1 cellular context compared by ENCODE assay signal in the genomic region with DNA sequence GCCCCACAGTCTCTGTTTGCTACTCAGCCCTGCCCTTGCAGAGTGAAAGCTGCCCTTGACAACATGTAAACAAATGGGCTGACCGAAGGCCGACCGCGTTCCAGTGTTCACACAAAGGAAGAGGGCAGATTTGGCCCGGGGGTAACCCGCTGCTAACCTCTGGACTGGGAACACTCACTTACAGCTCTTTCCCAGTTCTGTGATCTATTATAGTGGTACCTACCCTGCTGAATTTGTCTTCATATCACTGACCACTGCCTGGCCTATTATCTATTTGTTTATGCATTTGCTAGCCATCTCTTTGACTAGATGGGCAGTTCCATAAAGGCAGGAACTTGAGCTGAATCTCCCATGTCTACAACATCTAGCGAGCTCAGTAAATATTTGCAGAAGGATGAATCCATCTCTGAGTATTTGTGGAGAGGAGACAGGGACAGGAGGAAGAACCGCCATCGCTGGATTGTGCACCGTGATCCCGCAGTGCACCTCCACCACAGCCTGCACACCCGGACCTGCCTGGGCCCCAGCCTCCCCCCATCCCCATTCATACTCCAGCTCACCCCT.
TF ChIP-seq lines count a peak whose summit lies in the region.

No MANE protein-coding gene starts in this region.

TF ChIP-seq in HepG2, 621 proteins besides CTCF, POLR2A, EP300 and RAD21 (continued from another document and continues in another):
- TF ChIP-seq ZNF512B (CRISPR knock-in tag; IDR thresholded peaks at IDR 0.05; ENCODE audit: borderline replicate concordance) (no peak), SRF (IDR thresholded peaks at IDR 0.05; ENCODE audit: low read depth, low read length) (no peak), FOXO1 (CRISPR knock-in tag; IDR thresholded peaks at IDR 0.05) (peak; percentile 83), FOXA3 (CRISPR knock-in tag; IDR thresholded peaks at IDR 0.05) (peak; percentile 72), CEBPB (IDR thresholded peaks at IDR 0.05; ENCODE audit: borderline replicate concordance, low read depth, low read length) (no peak), ZMYM4 (CRISPR knock-in tag; IDR thresholded peaks at IDR 0.05) (no peak), NFATC3 (CRISPR knock-in tag; IDR thresholded peaks at IDR 0.05) (no peak), FOXP4 (CRISPR knock-in tag; IDR thresholded peaks at IDR 0.05) (peak; percentile 91), REPIN1 (CRISPR knock-in tag; IDR thresholded peaks at IDR 0.05; ENCODE audit: borderline replicate concordance, low read depth) (no peak), BORCS8-MEF2B (CRISPR knock-in tag; IDR thresholded peaks at IDR 0.05) (no peak), ZFP82 (CRISPR knock-in tag; IDR thresholded peaks at IDR 0.05; ENCODE audit: borderline replicate concordance) (no peak), ONECUT2 (CRISPR knock-in tag; IDR thresholded peaks at IDR 0.05) (no peak; the same call in 1 of the 2 replicates), HNF1B (CRISPR knock-in tag; IDR thresholded peaks at IDR 0.05) (peak; percentile 27; the same call in 1 of the 2 replicates), ZNF672 (CRISPR knock-in tag; IDR thresholded peaks at IDR 0.05) (no peak), ZNF558 (CRISPR knock-in tag; IDR thresholded peaks at IDR 0.05; ENCODE audit: borderline replicate concordance) (no peak), MAFK (conservative IDR thresholded peaks at IDR 0.05 in 1 of 2, IDR thresholded peaks at IDR 0.05 in 1 of 2; ENCODE audit: low read length in 2 of 2) (no peak), RFX5 (IDR thresholded peaks at IDR 0.05; ENCODE audit: low read depth, low read length) (no peak), HDAC6 (IDR thresholded peaks at IDR 0.05; ENCODE audit: low read depth, low read length) (no peak), FOXK1 (CRISPR knock-in tag; IDR thresholded peaks at IDR 0.05; ENCODE audit: borderline replicate concordance, low read depth) (peak; percentile 64; the same call in 1 of the 2 replicates), FLYWCH1 (CRISPR knock-in tag; IDR thresholded peaks at IDR 0.05) (no peak), YY1 (IDR thresholded peaks at IDR 0.05; ENCODE audit: insufficient read depth, insufficient replicate concordance, low read depth, low read length) (peak; percentile 72), MEIS2 (CRISPR knock-in tag; IDR thresholded peaks at IDR 0.05) (no peak), SCMH1 (CRISPR knock-in tag; IDR thresholded peaks at IDR 0.05; ENCODE audit: borderline replicate concordance) (no peak), DR1 (CRISPR knock-in tag; IDR thresholded peaks at IDR 0.05) (no peak), ZNF275 (CRISPR knock-in tag; IDR thresholded peaks at IDR 0.05; ENCODE audit: borderline replicate concordance) (no peak), SRSF9 (IDR thresholded peaks at IDR 0.05; ENCODE audit: borderline replicate concordance, insufficient read depth, low read depth, low read length, poor library complexity, severe bottlenecking) (no peak), TBX2 (CRISPR knock-in tag; IDR thresholded peaks at IDR 0.05; ENCODE audit: borderline replicate concordance) (no peak; the same call in 1 of the 2 replicates), ZNF550 (CRISPR knock-in tag; IDR thresholded peaks at IDR 0.05; ENCODE audit: borderline replicate concordance) (no peak), ZNF33A (CRISPR knock-in tag; IDR thresholded peaks at IDR 0.05; ENCODE audit: borderline replicate concordance) (no peak), ZNF878 (CRISPR knock-in tag; IDR thresholded peaks at IDR 0.05) (0 out of 2 replicates have a peak, but pooled peaks have one; percentile 69), E2F2 (CRISPR knock-in tag; IDR thresholded peaks at IDR 0.05; ENCODE audit: borderline replicate concordance) (no peak), HIVEP1 (CRISPR knock-in tag; IDR thresholded peaks at IDR 0.05) (no peak), ZNF326 (CRISPR knock-in tag; IDR thresholded peaks at IDR 0.05; ENCODE audit: borderline replicate concordance) (no peak), RFX1 (IDR thresholded peaks at IDR 0.05) (peak; percentile 37; the same call in 1 of the 2 replicates), BATF2 (CRISPR knock-in tag; IDR thresholded peaks at IDR 0.05) (no peak), ZZZ3 (CRISPR knock-in tag; IDR thresholded peaks at IDR 0.05; ENCODE audit: borderline replicate concordance) (no peak), JUN (CRISPR knock-in tag; IDR thresholded peaks at IDR 0.05) (no peak), ZBTB20 (CRISPR knock-in tag; IDR thresholded peaks at IDR 0.05; ENCODE audit: borderline replicate concordance, low read depth) (no peak), ZC3H4 (CRISPR knock-in tag; IDR thresholded peaks at IDR 0.05; ENCODE audit: borderline replicate concordance) (no peak)
- TF ChIP-seq, protein P1, sequence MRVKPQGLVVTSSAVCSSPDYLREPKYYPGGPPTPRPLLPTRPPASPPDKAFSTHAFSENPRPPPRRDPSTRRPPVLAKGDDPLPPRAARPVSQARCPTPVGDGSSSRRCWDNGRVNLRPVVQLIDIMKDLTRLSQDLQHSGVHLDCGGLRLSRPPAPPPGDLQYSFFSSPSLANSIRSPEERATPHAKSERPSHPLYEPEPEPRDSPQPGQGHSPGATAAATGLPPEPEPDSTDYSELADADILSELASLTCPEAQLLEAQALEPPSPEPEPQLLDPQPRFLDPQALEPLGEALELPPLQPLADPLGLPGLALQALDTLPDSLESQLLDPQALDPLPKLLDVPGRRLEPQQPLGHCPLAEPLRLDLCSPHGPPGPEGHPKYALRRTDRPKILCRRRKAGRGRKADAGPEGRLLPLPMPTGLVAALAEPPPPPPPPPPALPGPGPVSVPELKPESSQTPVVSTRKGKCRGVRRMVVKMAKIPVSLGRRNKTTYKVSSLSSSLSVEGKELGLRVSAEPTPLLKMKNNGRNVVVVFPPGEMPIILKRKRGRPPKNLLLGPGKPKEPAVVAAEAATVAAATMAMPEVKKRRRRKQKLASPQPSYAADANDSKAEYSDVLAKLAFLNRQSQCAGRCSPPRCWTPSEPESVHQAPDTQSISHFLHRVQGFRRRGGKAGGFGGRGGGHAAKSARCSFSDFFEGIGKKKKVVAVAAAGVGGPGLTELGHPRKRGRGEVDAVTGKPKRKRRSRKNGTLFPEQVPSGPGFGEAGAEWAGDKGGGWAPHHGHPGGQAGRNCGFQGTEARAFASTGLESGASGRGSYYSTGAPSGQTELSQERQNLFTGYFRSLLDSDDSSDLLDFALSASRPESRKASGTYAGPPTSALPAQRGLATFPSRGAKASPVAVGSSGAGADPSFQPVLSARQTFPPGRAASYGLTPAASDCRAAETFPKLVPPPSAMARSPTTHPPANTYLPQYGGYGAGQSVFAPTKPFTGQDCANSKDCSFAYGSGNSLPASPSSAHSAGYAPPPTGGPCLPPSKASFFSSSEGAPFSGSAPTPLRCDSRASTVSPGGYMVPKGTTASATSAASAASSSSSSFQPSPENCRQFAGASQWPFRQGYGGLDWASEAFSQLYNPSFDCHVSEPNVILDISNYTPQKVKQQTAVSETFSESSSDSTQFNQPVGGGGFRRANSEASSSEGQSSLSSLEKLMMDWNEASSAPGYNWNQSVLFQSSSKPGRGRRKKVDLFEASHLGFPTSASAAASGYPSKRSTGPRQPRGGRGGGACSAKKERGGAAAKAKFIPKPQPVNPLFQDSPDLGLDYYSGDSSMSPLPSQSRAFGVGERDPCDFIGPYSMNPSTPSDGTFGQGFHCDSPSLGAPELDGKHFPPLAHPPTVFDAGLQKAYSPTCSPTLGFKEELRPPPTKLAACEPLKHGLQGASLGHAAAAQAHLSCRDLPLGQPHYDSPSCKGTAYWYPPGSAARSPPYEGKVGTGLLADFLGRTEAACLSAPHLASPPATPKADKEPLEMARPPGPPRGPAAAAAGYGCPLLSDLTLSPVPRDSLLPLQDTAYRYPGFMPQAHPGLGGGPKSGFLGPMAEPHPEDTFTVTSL (CRISPR knock-in tag; IDR thresholded peaks at IDR 0.05; ENCODE audit: borderline replicate concordance), result no peak
- TF ChIP-seq, protein P2, sequence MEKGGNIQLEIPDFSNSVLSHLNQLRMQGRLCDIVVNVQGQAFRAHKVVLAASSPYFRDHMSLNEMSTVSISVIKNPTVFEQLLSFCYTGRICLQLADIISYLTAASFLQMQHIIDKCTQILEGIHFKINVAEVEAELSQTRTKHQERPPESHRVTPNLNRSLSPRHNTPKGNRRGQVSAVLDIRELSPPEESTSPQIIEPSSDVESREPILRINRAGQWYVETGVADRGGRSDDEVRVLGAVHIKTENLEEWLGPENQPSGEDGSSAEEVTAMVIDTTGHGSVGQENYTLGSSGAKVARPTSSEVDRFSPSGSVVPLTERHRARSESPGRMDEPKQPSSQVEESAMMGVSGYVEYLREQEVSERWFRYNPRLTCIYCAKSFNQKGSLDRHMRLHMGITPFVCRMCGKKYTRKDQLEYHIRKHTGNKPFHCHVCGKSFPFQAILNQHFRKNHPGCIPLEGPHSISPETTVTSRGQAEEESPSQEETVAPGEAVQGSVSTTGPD (CRISPR knock-in tag; IDR thresholded peaks at IDR 0.05), result no peak
